In the genomic region with DNA sequence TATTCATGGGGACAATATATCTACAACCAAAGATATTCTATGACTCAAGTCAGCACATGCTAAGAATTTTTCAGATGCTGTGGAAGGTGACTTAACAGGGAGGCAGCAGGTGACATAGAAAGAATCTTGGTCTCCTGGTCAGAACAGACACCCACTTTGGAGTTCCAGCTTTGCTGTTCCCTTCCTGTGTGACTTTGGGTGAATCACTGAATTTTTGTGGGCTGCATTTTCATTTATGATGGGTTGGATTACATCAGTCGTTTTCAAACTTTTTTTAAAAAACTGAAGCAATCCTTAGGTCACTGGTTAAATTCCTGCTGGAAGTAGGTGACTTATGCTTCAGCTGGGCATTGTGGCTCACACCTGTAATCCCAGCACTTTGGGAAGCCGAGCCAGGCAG, we compare ENCODE assay signal across 12 cellular contexts. TPM values are rescaled to one million over a fixed set of nuclear protein-coding genes. Genes with fewer than 3 reads are reported as not detected.
A peak's percentile ranks its signal among the peaks of the same experiment; 100 is the strongest.
DNase-seq lines count a peak whose midpoint lies in the region; ATAC-seq and TF ChIP-seq lines count a peak whose summit lies in the region.
"Had no signal": no experiment of that assay in that cellular context is flagged by ENCODE, and none has a peak within 500 bp of the region (broad histone marks: within the 10 kb centered on the region; RNA-seq: fewer than 3 reads in every experiment).

No MANE protein-coding gene starts in this region.

- POLR2A ChIA-PET in PC-3 (lab: Charles Lee; ENCODE audit: unreplicated experiment), result no interaction called here

- H3K27ac ChIP-seq in PC-3 (ENCODE audit: low read length), result no peak overlapping the region
- no peak overlapping the region for H3K27ac ChIP-seq in Peyer's patch
- H3K27ac ChIP-seq: body of pancreas had no signal

- CTCF ChIA-PET in PC-3 (lab: Charles Lee), result no interaction called here

- DNase-seq in ELR (ENCODE audit: low read depth), result peak; percentile 84
- DNase-seq in PC-3, result peak; percentile 83
- DNase-seq in choroid plexus epithelial cell (ENCODE audit: low read depth), result peak; percentile 82
- DNase-seq in non-pigmented ciliary epithelial cell (ENCODE audit: low read depth), result peak; percentile 78
- DNase-seq in Peyer's patch, result no peak
- DNase-seq in glutamatergic neuron, result no peak
- no peak for DNase-seq in NCI-H345 treated with DMSO at 0.1 percent for 48 hours (lab: John Stamatoyannopoulos, UW; ENCODE audit: unreplicated experiment)
- DNase-seq: activated CD4-positive, CD25-positive, alpha-beta regulatory T cell; body of pancreas; COR-L47; NCI-H1417 treated with DMSO at 0.1 percent for 48 hours; NCI-H524 treated with DMSO at 0.1 percent for 48 hours had no signal

- no peak overlapping the region for H3K4me3 Mint-ChIP-seq in glutamatergic neuron (ENCODE audit: unreplicated experiment)

- no peaks in the 10 kb centered on the region for H4K20me1 ChIP-seq in PC-3 (ENCODE audit: low read length)

- no peak overlapping the region for H3K4me3 ChIP-seq in PC-3 (ENCODE audit: low read length)
- H3K4me3 ChIP-seq in choroid plexus epithelial cell (ENCODE audit: low read depth, low read length), result no peak overlapping the region
- no peak overlapping the region for H3K4me3 ChIP-seq in Peyer's patch
- H3K4me3 ChIP-seq: body of pancreas had no signal

- H2AFZ ChIP-seq in PC-3 (ENCODE audit: low read length), result no peak overlapping the region

- TF ChIP-seq CTCF in PC-3 (conservative IDR thresholded peaks at IDR 0.05; ENCODE audit: low read depth, low read length), result no peak
- TF ChIP-seq CTCF in choroid plexus epithelial cell (conservative IDR thresholded peaks at IDR 0.05; ENCODE audit: low read depth, low read length), result no peak
- TF ChIP-seq CTCF in Peyer's patch (IDR thresholded peaks at IDR 0.05), result no peak
- no peak for TF ChIP-seq CTCF in glutamatergic neuron (IDR thresholded peaks at IDR 0.05; ENCODE audit: partially characterized antibody, unreplicated experiment)

- no peaks in the 10 kb centered on the region for H3K9me2 ChIP-seq in PC-3 (replicated peaks; ENCODE audit: low read length)

- H3K9me3 ChIP-seq in PC-3 (ENCODE audit: low read length), result no peaks in the 10 kb centered on the region
- no peaks in the 10 kb centered on the region for H3K9me3 ChIP-seq in Peyer's patch
- H3K9me3 ChIP-seq: body of pancreas had no signal

- no peak overlapping the region for H3K27ac Mint-ChIP-seq in glutamatergic neuron (ENCODE audit: unreplicated experiment)

- no TSS peak for BruUV-seq in PC-3 (replicated peaks; lab: Mats Ljungman, UMichigan)

- no peaks in the 10 kb centered on the region for H3K79me2 ChIP-seq in PC-3 (ENCODE audit: low read length)

- no peaks in the 10 kb centered on the region for H3F3A ChIP-seq in PC-3 (ENCODE audit: low read length, unreplicated experiment)

- peaks cover 13% of the 10 kb centered on the region; the same call in 1 of the 2 replicates for H3K4me1 ChIP-seq in PC-3 (ENCODE audit: insufficient read depth, low read length)
- H3K4me1 ChIP-seq in Peyer's patch, result no peaks in the 10 kb centered on the region
- H3K4me1 ChIP-seq: body of pancreas had no signal

- H3K27me3 Mint-ChIP-seq in glutamatergic neuron (ENCODE audit: unreplicated experiment), result no peaks in the 10 kb centered on the region

- H3K36me3 ChIP-seq in PC-3 (ENCODE audit: low read depth, low read length) (no peaks in the 10 kb centered on the region), Peyer's patch (no peaks in the 10 kb centered on the region)

- no peak overlapping the region for H3K9ac ChIP-seq in PC-3 (ENCODE audit: low read length)

- intact Hi-C loops in PC-3 (cut with micrococcal nuclease), result loop anchor here (5.0 kb wide), 2 partner anchors 38 to 58 kb away; a partner anchor contains a TSS

- H3K9me3 Mint-ChIP-seq in glutamatergic neuron (ENCODE audit: unreplicated experiment), result no peaks in the 10 kb centered on the region

- peak; percentile 74 for ATAC-seq in PC-3
- ATAC-seq: body of pancreas had no signal

- H3K36me3 Mint-ChIP-seq in glutamatergic neuron (ENCODE audit: unreplicated experiment), result no peaks in the 10 kb centered on the region

- no peak for TF ChIP-seq POLR2A in Peyer's patch (IDR thresholded peaks at IDR 0.05)

- no peak overlapping the region for H3K4me2 ChIP-seq in PC-3 (ENCODE audit: low read length)

- H3K27me3 ChIP-seq in PC-3 (ENCODE audit: low read length) (no peaks in the 10 kb centered on the region), Peyer's patch (no peaks in the 10 kb centered on the region)
- H3K27me3 ChIP-seq: body of pancreas had no signal

- peaks cover 4% of the 10 kb centered on the region for H3K4me1 Mint-ChIP-seq in glutamatergic neuron (ENCODE audit: low read depth, unreplicated experiment)

RNA-seq across cellular contexts. Expression of a gene that starts 24.9 kb away (rescaled TPM):
- not detected in 2 replicates for total RNA-seq in PC-3 (2014; rRNA removed)
- 1 to 10 TPM in 1 of 4 donors, not detected in 3; 4.0 TPM for total RNA-seq in Peyer's patch
- total RNA-seq in glutamatergic neuron (ENCODE audit: unreplicated experiment), result not detected
- total RNA-seq: body of pancreas had no signal

RNA-seq across cellular contexts. Expression of a gene that starts 28.4 kb away (rescaled TPM):
- total RNA-seq in PC-3 (2014; rRNA removed), result not detected in 2 replicates
- not detected for total RNA-seq in Peyer's patch
- not detected for total RNA-seq in glutamatergic neuron (ENCODE audit: unreplicated experiment)
- total RNA-seq: body of pancreas had no signal

RNA-seq across cellular contexts. Expression of a gene that starts 44.4 kb away (rescaled TPM):
- total RNA-seq in PC-3 (2014; rRNA removed) (not detected in 2 replicates), Peyer's patch (not detected), glutamatergic neuron (ENCODE audit: unreplicated experiment) (not detected)
- total RNA-seq: body of pancreas had no signal

RNA-seq across cellular contexts. Expression of a gene that starts 58.6 kb away (rescaled TPM):
- total RNA-seq in PC-3 (2014; rRNA removed) (10.2 and 14.1 TPM in 2 replicates), Peyer's patch (10 to 100 TPM; 33.7 to 63.9 (median 47.5) TPM), glutamatergic neuron (ENCODE audit: unreplicated experiment) (168 TPM)

Comparison
In these comparisons a context has a peak if more than half of its experiments do, and no peak if none do; other contexts are left out.
1. DNase-seq: peak in ELR (single experiment), PC-3 (single experiment), choroid plexus epithelial cell (single experiment) and non-pigmented ciliary epithelial cell (single experiment); none in Peyer's patch (0 of 3), glutamatergic neuron (single experiment) and NCI-H345 treated with DMSO at 0.1 percent for 48 hours (single experiment).